ENCODE assay signal across 28 cellular contexts in the genomic region with DNA sequence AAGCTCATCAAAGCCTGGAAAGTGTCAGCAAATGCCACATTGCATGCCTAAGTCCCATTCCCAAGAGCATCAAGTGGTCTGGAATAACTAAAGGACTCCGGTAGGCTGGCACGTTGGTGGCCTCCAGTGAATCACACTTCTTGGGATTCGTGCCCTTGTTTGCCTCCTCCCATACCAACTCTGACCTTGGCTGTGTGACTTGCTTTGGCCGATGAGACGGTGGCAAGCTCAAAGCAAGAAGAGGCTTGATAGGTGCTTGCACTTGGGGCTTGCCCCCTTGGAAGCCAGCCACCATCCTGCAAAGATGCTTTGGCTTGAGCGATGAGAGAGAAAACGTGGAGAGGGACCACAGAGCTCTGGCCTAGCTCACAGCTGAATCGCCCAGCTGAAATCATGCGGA.
"Had no signal": no experiment of that assay in that cellular context is flagged by ENCODE, and none has a peak within 500 bp of the region (broad histone marks: within the 10 kb centered on the region; RNA-seq: fewer than 3 reads in every experiment).

No MANE protein-coding gene starts in this region.

- H3K9me3 Mint-ChIP-seq: stimulated activated naive B cell treated with anti-CD40 and anti-IgM and Interleukin-4, amounts not matched to agents 10 μg/mL and 1 μg/mL and 100 μg/mL, for 72 hours; stimulated activated naive CD8-positive, alpha-beta T cell treated with anti-CD3 and anti-CD28 coated beads, Interleukin-15, amount 100 ng/mL, for 72 hours; stimulated activated naive CD8-positive, alpha-beta T cell treated with anti-CD3 and anti-CD28 coated beads, Interleukin-15, Interleukin-2, amounts not matched to agents 100 ng/mL and 50 ng/mL, for 24 hours; type B pancreatic cell had no signal

- H3K27ac Mint-ChIP-seq: stimulated activated effector memory CD8-positive, alpha-beta T cell treated with anti-CD3 and anti-CD28 coated beads, Interleukin-12 subunit alpha, Interleukin-12 subunit beta, amount 100 ng/mL, for 72 hours; stimulated activated naive B cell treated with anti-CD40 and anti-IgM and Interleukin-4, amounts not matched to agents 10 μg/mL and 1 μg/mL and 100 μg/mL, for 72 hours; stimulated activated naive CD8-positive, alpha-beta T cell treated with anti-CD3 and anti-CD28 coated beads, Interleukin-15, amount 100 ng/mL, for 72 hours; stimulated activated naive CD8-positive, alpha-beta T cell treated with anti-CD3 and anti-CD28 coated beads, Interleukin-15, Interleukin-2, amounts not matched to agents 100 ng/mL and 50 ng/mL, for 24 hours; type B pancreatic cell had no signal

- FAIRE-seq: urothelium cell line had no signal

- H3K9me3 ChIP-seq: stomach, suprapubic skin, testis, thoracic aorta, thyroid gland, tibial artery, tibial nerve, transverse colon, upper lobe of left lung, upper lobe of right lung, uterus, vagina had no signal

- H3K4me3 ChIP-seq: stomach, suprapubic skin, testis, thoracic aorta, thyroid gland, tibial artery, tibial nerve, transverse colon, upper lobe of left lung, upper lobe of right lung, uterus, vagina had no signal

- H3K4me1 Mint-ChIP-seq: stimulated activated effector memory CD8-positive, alpha-beta T cell treated with anti-CD3 and anti-CD28 coated beads, Interleukin-12 subunit alpha, Interleukin-12 subunit beta, amount 100 ng/mL, for 72 hours; stimulated activated naive B cell treated with anti-CD40 and anti-IgM and Interleukin-4, amounts not matched to agents 10 μg/mL and 1 μg/mL and 100 μg/mL, for 72 hours; stimulated activated naive CD8-positive, alpha-beta T cell treated with anti-CD3 and anti-CD28 coated beads, Interleukin-15, amount 100 ng/mL, for 72 hours had no signal

- DNase-seq: stimulated activated CD4-positive, alpha-beta T cell treated with anti-CD3 and anti-CD28 coated beads, Interleukin-2, amount 100 ng/mL, for 24 hours; stimulated activated CD4-positive, alpha-beta T cell treated with anti-CD3 and anti-CD28 coated beads, Interleukin-2, amount 100 ng/mL, for 48 hours; stimulated activated CD4-positive, alpha-beta T cell treated with anti-CD3 and anti-CD28 coated beads, Interleukin-4, amount 100 ng/mL, for 1 hour; stimulated activated CD4-positive, alpha-beta T cell treated with anti-CD3 and anti-CD28 coated beads, Interleukin-4, amount 100 ng/mL, for 24 hours; stimulated activated CD4-positive, alpha-beta T cell treated with anti-CD3 and anti-CD28 coated beads, Interleukin-4, amount 100 ng/mL, for 4 hours; stimulated activated CD8-positive, alpha-beta memory T cell treated with anti-CD3 and anti-CD28 coated beads, Interleukin-4, amount 100 ng/mL, for 48 hours; stimulated activated naive B cell treated with anti-CD40 and anti-IgM and Interleukin-4, amounts not matched to agents 10 μg/mL and 1 μg/mL and 100 μg/mL, for 72 hours; stimulated activated naive CD4-positive, alpha-beta T cell; stimulated activated naive CD4-positive, alpha-beta T cell treated with Interleukin-2 at 50 U/mL for 16 hours; stimulated activated naive CD8-positive, alpha-beta T cell treated with anti-CD3 and anti-CD28 coated beads, Interleukin-15, amount 100 ng/mL, for 72 hours; stimulated activated naive CD8-positive, alpha-beta T cell treated with anti-CD3 and anti-CD28 coated beads, Interleukin-15, Interleukin-2, amounts not matched to agents 100 U/mL and 50 U/mL, for 24 hours; stomach; substantia nigra; testis; thyroid gland; tibial artery; transverse colon; upper lobe of left lung; upper lobe of right lung; uterus had no signal

- H3K27ac ChIP-seq: stomach, suprapubic skin, testis, thoracic aorta, thyroid gland, tibial artery, tibial nerve, transverse colon, upper lobe of left lung, upper lobe of right lung, uterus, vagina had no signal

- H3K4me1 ChIP-seq: suprapubic skin, tibial artery, tibial nerve, transverse colon, upper lobe of left lung, upper lobe of right lung, uterus, vagina had no signal

- H3K36me3 Mint-ChIP-seq: stimulated activated effector memory CD8-positive, alpha-beta T cell treated with anti-CD3 and anti-CD28 coated beads, Interleukin-12 subunit alpha, Interleukin-12 subunit beta, amount 100 ng/mL, for 72 hours; stimulated activated naive B cell treated with anti-CD40 and anti-IgM and Interleukin-4, amounts not matched to agents 10 μg/mL and 1 μg/mL and 100 μg/mL, for 72 hours; type B pancreatic cell had no signal

- H3K36me3 ChIP-seq: stomach, suprapubic skin, thoracic aorta, thyroid gland, tibial artery, tibial nerve, transverse colon, upper lobe of left lung, upper lobe of right lung, uterus, vagina had no signal

- H3K27me3 ChIP-seq: stomach, testis, thyroid gland, tibial artery, tibial nerve, transverse colon, upper lobe of left lung, upper lobe of right lung, uterus, vagina had no signal

- ATAC-seq: stimulated activated effector memory CD8-positive, alpha-beta T cell treated with anti-CD3 and anti-CD28 coated beads, Interleukin-12 subunit alpha, Interleukin-12 subunit beta, amount 100 ng/mL, for 72 hours; stimulated activated naive B cell treated with anti-CD40 and anti-IgM and Interleukin-4, amounts not matched to agents 10 μg/mL and 1 μg/mL and 100 μg/mL, for 72 hours; stimulated activated naive CD8-positive, alpha-beta T cell treated with anti-CD3 and anti-CD28 coated beads, Interleukin-15, amount 100 ng/mL, for 72 hours; stimulated activated naive CD8-positive, alpha-beta T cell treated with anti-CD3 and anti-CD28 coated beads, Interleukin-15, Interleukin-2, amounts not matched to agents 100 U/mL and 50 U/mL, for 24 hours; upper lobe of right lung had no signal

- H3K4me3 Mint-ChIP-seq: stimulated activated effector memory CD8-positive, alpha-beta T cell treated with anti-CD3 and anti-CD28 coated beads, Interleukin-12 subunit alpha, Interleukin-12 subunit beta, amount 100 ng/mL, for 72 hours; stimulated activated naive B cell treated with anti-CD40 and anti-IgM and Interleukin-4, amounts not matched to agents 10 μg/mL and 1 μg/mL and 100 μg/mL, for 72 hours; stimulated activated naive CD8-positive, alpha-beta T cell treated with anti-CD3 and anti-CD28 coated beads, Interleukin-15, amount 100 ng/mL, for 72 hours; stimulated activated naive CD8-positive, alpha-beta T cell treated with anti-CD3 and anti-CD28 coated beads, Interleukin-15, Interleukin-2, amounts not matched to agents 100 ng/mL and 50 ng/mL, for 24 hours; type B pancreatic cell had no signal

- H3K27me3 Mint-ChIP-seq: stimulated activated naive CD8-positive, alpha-beta T cell treated with anti-CD3 and anti-CD28 coated beads, Interleukin-15, amount 100 ng/mL, for 72 hours; stimulated activated naive CD8-positive, alpha-beta T cell treated with anti-CD3 and anti-CD28 coated beads, Interleukin-15, Interleukin-2, amounts not matched to agents 100 ng/mL and 50 ng/mL, for 24 hours had no signal
